Comparison of ENCODE assay signal across 13 cellular contexts in the genomic region with DNA sequence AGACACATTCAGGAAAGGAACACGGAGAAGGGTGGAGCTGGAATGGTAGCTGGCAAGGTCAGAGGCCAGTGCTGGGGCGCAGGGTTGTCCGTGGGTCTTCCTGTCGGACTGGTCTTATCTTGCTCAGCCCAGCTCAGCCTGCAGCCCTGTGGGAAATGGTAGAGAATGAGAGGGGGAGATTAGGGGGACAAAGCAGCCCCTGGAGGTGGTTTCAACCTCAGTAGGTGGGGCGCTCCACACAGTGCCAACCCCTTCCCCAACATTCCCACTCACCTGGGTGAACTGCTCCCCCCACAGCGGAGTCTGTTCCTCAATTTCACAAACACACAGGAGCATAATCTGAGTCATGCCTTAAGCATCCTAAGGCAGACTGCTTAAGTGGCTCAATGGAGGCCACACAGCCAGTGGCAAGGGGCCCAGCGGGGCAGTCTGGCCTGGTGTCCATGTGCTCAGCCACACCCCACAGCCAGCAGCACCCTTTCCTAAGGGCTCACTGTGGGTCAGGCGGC. TPM values are rescaled to one million over a fixed set of nuclear protein-coding genes. Genes with fewer than 3 reads are reported as not detected.
DNase-seq lines count a peak whose midpoint lies in the region; ATAC-seq and TF ChIP-seq lines count a peak whose summit lies in the region.
"Had no signal": no experiment of that assay in that cellular context is flagged by ENCODE, and none has a peak within 500 bp of the region (broad histone marks: within the 10 kb centered on the region; RNA-seq: fewer than 3 reads in every experiment).

No MANE protein-coding gene starts in this region.

- no peaks in the 10 kb centered on the region for H3K27me3 ChIP-seq in PC-3 (ENCODE audit: low read length)

- no peak for TF ChIP-seq CTCF in PC-3 (conservative IDR thresholded peaks at IDR 0.05; ENCODE audit: low read depth, low read length)

- no peaks in the 10 kb centered on the region for H3F3A ChIP-seq in PC-3 (ENCODE audit: low read length, unreplicated experiment)

- H3K4me3 ChIP-seq in PC-3 (ENCODE audit: low read length) = no peak overlapping the region
- H3K4me3 ChIP-seq: SK-N-MC had no signal

- H3K4me2 ChIP-seq in PC-3 (ENCODE audit: low read length) = peak overlapping the region; percentile 50

- H3K4me1 ChIP-seq in PC-3 (ENCODE audit: insufficient read depth, low read length) = peaks cover 14% of the 10 kb centered on the region

- H3K9me3 ChIP-seq in PC-3 (ENCODE audit: low read length) = no peaks in the 10 kb centered on the region

- intact Hi-C loops in PC-3 (cut with micrococcal nuclease) = no loop called here

- no peaks in the 10 kb centered on the region for H4K20me1 ChIP-seq in PC-3 (ENCODE audit: low read length)

- BruUV-seq in PC-3 (replicated peaks; lab: Mats Ljungman, UMichigan) = no TSS peak

- CTCF ChIA-PET in PC-3 (lab: Charles Lee) = no interaction called here

- TF ChIP-seq POLR2A in erythroblast (IDR thresholded peaks at IDR 0.05; ENCODE audit: low read length) = peak; percentile 15

- POLR2A ChIA-PET in PC-3 (lab: Charles Lee; ENCODE audit: unreplicated experiment) = no interaction called here

- H3K9ac ChIP-seq in PC-3 (ENCODE audit: low read length) = no peak overlapping the region

- H2AFZ ChIP-seq in PC-3 (ENCODE audit: low read length) = peak overlapping the region; percentile 68

- no peaks in the 10 kb centered on the region for H3K36me3 ChIP-seq in PC-3 (ENCODE audit: low read depth, low read length)

- ATAC-seq in PC-3 (peak; percentile 82), left lobe of liver (no peak)

- DNase-seq in ELF-1 (ENCODE audit: low read depth, low spot score) (peak; percentile 61), PC-3 (peak; percentile 61), erythroblast (lab: John Stamatoyannopoulos, UW) (peak; percentile 56 to 66), non-pigmented ciliary epithelial cell (ENCODE audit: low read depth) (peak; percentile 10), left lobe of liver (ENCODE audit: low spot score) (no peak), NCI-H526 (lab: John Stamatoyannopoulos, UW) (no peak), cerebellar nuclear complex (lab: John Stamatoyannopoulos, UW) (no peak)
- no peak for DNase-seq in activated T-cell treated with anti-CD3 and anti-CD28 coated beads, Interleukin-2, amount 50 U/mL, for 48 hours
- DNase-seq: activated naive CD4-positive, alpha-beta T cell treated with Interleukin-2 at 50 U/mL for 16 hours; nephron progenitor cell; stimulated activated CD4-positive, alpha-beta T cell treated with anti-CD3 and anti-CD28 coated beads, Interleukin-1b, Interleukin-23, amount 100 ng/mL, for 48 hours had no signal

- H3K9me2 ChIP-seq in PC-3 (replicated peaks; ENCODE audit: low read length) = no peaks in the 10 kb centered on the region

- no peaks in the 10 kb centered on the region for H3K79me2 ChIP-seq in PC-3 (ENCODE audit: low read length)

- H3K27ac ChIP-seq in PC-3 (ENCODE audit: low read length) = peak overlapping the region; percentile 34
- H3K27ac ChIP-seq: SK-N-MC had no signal

RNA-seq across cellular contexts. Expression of a gene that starts 6.8 kb away (rescaled TPM):
- total RNA-seq in PC-3 (2014; rRNA removed) (58.0 and 61.7 TPM in 2 replicates), left lobe of liver (113 TPM)

RNA-seq across cellular contexts. Expression of a gene that starts 8.7 kb away (rescaled TPM):
- not detected in 2 replicates for total RNA-seq in PC-3 (2014; rRNA removed)
- 0.35 TPM for total RNA-seq in left lobe of liver
- total RNA-seq: NCI-H460 had no signal

RNA-seq across cellular contexts. Expression of a gene that starts 31.3 kb away (rescaled TPM):
- total RNA-seq in PC-3 (2014; rRNA removed) (not detected in 2 replicates), left lobe of liver (not detected)

RNA-seq across cellular contexts. Expression of a gene that starts 33.5 kb away (rescaled TPM):
- total RNA-seq in PC-3 (2014; rRNA removed) = not detected in 2 replicates
- total RNA-seq in left lobe of liver = 3.1 TPM
- total RNA-seq: NCI-H460 had no signal

RNA-seq across cellular contexts. Expression of a gene that starts 40.4 kb away (rescaled TPM):
- total RNA-seq in PC-3 (2014; rRNA removed) (135 and 177 TPM in 2 replicates), left lobe of liver (0.23 TPM)

Comparison
In these comparisons a context has a peak if more than half of its experiments do, and no peak if none do; other contexts are left out.
1. DNase-seq: peak in ELF-1 (single experiment), PC-3 (single experiment), erythroblast (2 of 2) and non-pigmented ciliary epithelial cell (single experiment); none in left lobe of liver (single experiment), NCI-H526 (0 of 2), activated T-cell treated with anti-CD3 and anti-CD28 coated beads, Interleukin-2, amount 50 U/mL, for 48 hours (0 of 2) and cerebellar nuclear complex (0 of 2).